15 cellular contexts compared by ENCODE assay signal in genomic region chr12:132874175-132874574, GRCh38.
"Had no signal": no experiment of that assay in that cellular context is flagged by ENCODE, and none has a peak within 500 bp of the region (broad histone marks: within the 10 kb centered on the region; RNA-seq: fewer than 3 reads in every experiment).

No MANE protein-coding gene starts in this region.

- H3K9ac ChIP-seq: parathyroid adenoma had no signal

- H3K27ac ChIP-seq: adrenal gland, cardiac muscle cell, left lung, neutrophil, parathyroid adenoma, sigmoid colon, SJSA1, thoracic aorta had no signal

- H3K27me3 ChIP-seq: adrenal gland, cardiac muscle cell, left lung, neutrophil, sigmoid colon, SJSA1, spleen had no signal

- H3K27me3 Mint-ChIP-seq: activated B cell treated with CpG ODN at 0.5 μM for 24 hours had no signal

- H3K27ac Mint-ChIP-seq: activated B cell treated with CpG ODN at 0.5 μM for 24 hours had no signal

- H3K9me3 Mint-ChIP-seq: activated B cell treated with CpG ODN at 0.5 μM for 24 hours; T-helper 2 cell treated with Interferon-gamma antibody and Interleukin-4, amounts not matched to agents 5 μg/mL and 100 μg/mL, for 36 hours had no signal

- DNase-seq: activated B cell treated with CpG ODN at 0.5 μM for 24 hours; activated CD4-positive, alpha-beta T cell treated with anti-CD3 and anti-CD28 coated beads, Interleukin-2, amount 50 U/mL, for 4 hours; activated effector memory CD4-positive, alpha-beta T cell treated with Interleukin-2 at 50 U/mL for 16 hours; adrenal gland; left lung; mammary epithelial cell; sigmoid colon; spleen had no signal

- ATAC-seq: esophagus mucosa, left lung had no signal

- H3K4me1 ChIP-seq: adrenal gland, left lung, parathyroid adenoma, sigmoid colon, SJSA1, spleen had no signal

- H2AFZ ChIP-seq: parathyroid adenoma had no signal

- H3K4me3 Mint-ChIP-seq: activated B cell treated with CpG ODN at 0.5 μM for 24 hours had no signal

- H3K4me3 ChIP-seq: adrenal gland, cardiac muscle cell, left lung, sigmoid colon, SJSA1, spleen, thoracic aorta had no signal

- H3K79me2 ChIP-seq: parathyroid adenoma had no signal

- H3K9me3 ChIP-seq: adrenal gland, left lung, sigmoid colon, spleen, thoracic aorta had no signal
